11 cellular contexts compared by ENCODE assay signal in the genomic region with DNA sequence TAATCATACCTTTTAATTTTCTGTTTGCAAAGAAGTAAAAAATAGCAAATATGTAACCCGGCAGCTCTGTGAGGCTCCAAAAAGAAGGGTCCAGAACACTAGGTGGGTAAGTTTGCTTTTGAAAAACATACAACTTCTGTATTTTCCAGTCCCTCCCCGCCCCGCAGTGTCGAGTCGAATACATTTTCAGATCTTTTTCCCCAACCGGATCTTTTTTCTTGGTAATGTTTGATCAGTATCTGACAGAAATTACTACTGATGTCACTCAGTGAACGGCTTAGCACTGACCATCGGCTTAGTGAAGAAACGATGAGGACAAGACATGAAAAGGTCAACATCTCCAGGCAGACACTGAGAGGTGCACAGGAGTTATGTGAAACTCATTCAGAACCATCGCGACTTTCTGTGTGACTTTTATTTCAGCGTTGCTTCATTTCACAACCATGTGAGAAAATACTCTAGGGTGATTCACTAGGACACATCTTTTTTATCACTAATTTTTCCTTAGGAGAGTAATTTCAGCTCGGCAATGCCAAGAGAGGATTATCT. TPM values are rescaled to one million over a fixed set of nuclear protein-coding genes. Genes with fewer than 3 reads are reported as not detected.
DNase-seq lines count a peak whose midpoint lies in the region; ATAC-seq and TF ChIP-seq lines count a peak whose summit lies in the region.
"Had no signal": no experiment of that assay in that cellular context is flagged by ENCODE, and none has a peak within 500 bp of the region (broad histone marks: within the 10 kb centered on the region; RNA-seq: fewer than 3 reads in every experiment).

No MANE protein-coding gene starts in this region.

- no CpG with 5 or more reads among the region's 13 CpGs for WGBS in mesendoderm (ENCODE audit: extremely low coverage, insufficient coverage, low lambda C conversion rate)

- no peaks in the 10 kb centered on the region for H3K36me3 ChIP-seq in mesendoderm (ENCODE audit: control insufficient read depth, insufficient read depth, low read length)
- no peaks in the 10 kb centered on the region for H3K36me3 ChIP-seq in thoracic aorta

- H2BK15ac ChIP-seq in mesendoderm (replicated peaks; ENCODE audit: low read depth): no peak overlapping the region

- H3K27me3 ChIP-seq in mesendoderm (ENCODE audit: insufficient read depth, low read length, poor library complexity) (peaks cover 23% of the 10 kb centered on the region), thoracic aorta (replicated peaks; ENCODE audit: insufficient read depth) (peaks cover 43% of the 10 kb centered on the region)

- ATAC-seq in thoracic aorta (ENCODE audit: insufficient number of reproducible peaks, low FRiP score, low read depth): no peak
- no peak for ATAC-seq in HG02571 (IDR thresholded peaks at IDR 0.05; ENCODE audit: unreplicated experiment)
- no peak for ATAC-seq in GM21717 (IDR thresholded peaks at IDR 0.05; ENCODE audit: unreplicated experiment)
- ATAC-seq: GM12878 had no signal

- H3K9me3 ChIP-seq in thoracic aorta: no peaks in the 10 kb centered on the region

- no peak overlapping the region for H4K8ac ChIP-seq in mesendoderm (ENCODE audit: low read depth, low read length)

- peak overlapping the region; percentile 78 for H3K4me2 ChIP-seq in mesendoderm (ENCODE audit: low read length)

- no peak overlapping the region for H3K4ac ChIP-seq in mesendoderm (ENCODE audit: low read depth, low read length)

- TF ChIP-seq CTCF in HFF-Myc (IDR thresholded peaks at IDR 0.05; ENCODE audit: low read depth, low read length, missing control alignments): no peak
- TF ChIP-seq CTCF in chondrocyte (IDR thresholded peaks at IDR 0.05): no peak
- TF ChIP-seq CTCF in thoracic aorta (IDR thresholded peaks at IDR 0.05): no peak

- H3K79me1 ChIP-seq in mesendoderm (ENCODE audit: low read length): no peaks in the 10 kb centered on the region

- no peak overlapping the region for H4K5ac ChIP-seq in mesendoderm (ENCODE audit: low read length)

- H3K23ac ChIP-seq in mesendoderm (ENCODE audit: low read length): no peak overlapping the region

- peak overlapping the region; percentile 33 for H3K4me3 Mint-ChIP-seq in chondrocyte (ENCODE audit: unreplicated experiment)
- H3K4me3 Mint-ChIP-seq: activated CD4-positive, alpha-beta memory T cell treated with anti-CD3 and anti-CD28 coated beads, Interleukin-2, amount 10 ng/mL, durations not matched to agents 7 days and 5 days had no signal

- no peaks in the 10 kb centered on the region for H3K9me3 Mint-ChIP-seq in chondrocyte (ENCODE audit: low read depth)
- H3K9me3 Mint-ChIP-seq: activated CD4-positive, alpha-beta memory T cell treated with anti-CD3 and anti-CD28 coated beads, Interleukin-2, amount 10 ng/mL, durations not matched to agents 7 days and 5 days had no signal

- H2AK5ac ChIP-seq in mesendoderm (ENCODE audit: low read length): no peak overlapping the region

- H3K79me2 ChIP-seq in mesendoderm (ENCODE audit: control insufficient read depth, insufficient read depth, low read length): no peaks in the 10 kb centered on the region

- no peak overlapping the region for H2BK5ac ChIP-seq in mesendoderm (ENCODE audit: low read length)

- H3K27ac Mint-ChIP-seq in chondrocyte (ENCODE audit: unreplicated experiment): no peak overlapping the region
- H3K27ac Mint-ChIP-seq: activated CD4-positive, alpha-beta memory T cell treated with anti-CD3 and anti-CD28 coated beads, Interleukin-2, amount 10 ng/mL, durations not matched to agents 7 days and 5 days had no signal

- DNase-seq in HFF-Myc (ENCODE audit: extremely low read depth, low read depth): no peak
- no peak for DNase-seq in chondrocyte (ENCODE audit: low spot score)
- DNase-seq in mesendoderm: peak; percentile 48
- no peak for DNase-seq in thoracic aorta (ENCODE audit: low spot score)
- DNase-seq in SKM-1 (lab: John Stamatoyannopoulos, UW; ENCODE audit: unreplicated experiment): no peak
- DNase-seq: activated CD4-positive, alpha-beta memory T cell treated with anti-CD3 and anti-CD28 coated beads, Interleukin-2, amount 10 ng/mL, durations not matched to agents 7 days and 5 days; activated naive CD4-positive, alpha-beta T cell treated with anti-CD3 and anti-CD28 coated beads, Interleukin-2, amount 50 U/mL, for 16 hours had no signal

- peaks cover 40% of the 10 kb centered on the region for H3K27me3 Mint-ChIP-seq in chondrocyte (ENCODE audit: low read depth)

- no peak overlapping the region for H2BK120ac ChIP-seq in mesendoderm (ENCODE audit: low read depth, low read length)

- H3K56ac ChIP-seq in mesendoderm (ENCODE audit: low read length): peak overlapping the region; percentile 66

- H3K18ac ChIP-seq in mesendoderm (ENCODE audit: low read length): peak overlapping the region; percentile 97

- no peak overlapping the region for H3K9ac ChIP-seq in mesendoderm (ENCODE audit: low read length)

- H3K36me3 Mint-ChIP-seq in chondrocyte (ENCODE audit: low read depth): peaks cover 8% of the 10 kb centered on the region

- peak overlapping the region; percentile 53 for H3K4me3 ChIP-seq in HFF-Myc (replicated peaks; ENCODE audit: low read depth, low read length)
- H3K4me3 ChIP-seq in mesendoderm (ENCODE audit: low read length): no peak overlapping the region
- H3K4me3 ChIP-seq in thoracic aorta: peak overlapping the region; percentile 68

- H3K27ac ChIP-seq in mesendoderm (ENCODE audit: low read depth, low read length): no peak overlapping the region
- no peak overlapping the region for H3K27ac ChIP-seq in thoracic aorta

- peaks cover 7% of the 10 kb centered on the region for H3K4me1 Mint-ChIP-seq in chondrocyte (ENCODE audit: low read depth)

- peaks cover 9% of the 10 kb centered on the region for H3K4me1 ChIP-seq in mesendoderm (ENCODE audit: control insufficient read depth, low read depth, low read length)
- H3K4me1 ChIP-seq in thoracic aorta (ENCODE audit: control insufficient read depth in 1 of 2, low read depth in 2 of 2): peaks cover 13 to 24% of the 10 kb centered on the region in 2 donors

RNA-seq across cellular contexts. Expression of gene ISL2, which starts 11.0 kb away (rescaled TPM):
- total RNA-seq in chondrocyte: not detected in 3 replicates
- polyA plus RNA-seq in mesendoderm (2013, experiment 1 of 2): 0.49 TPM
- 0.41 TPM for polyA plus RNA-seq in mesendoderm (2013, experiment 2 of 2)
- total RNA-seq in thoracic aorta: not detected
- total RNA-seq: frontal cortex had no signal

RNA-seq across cellular contexts. Expression of gene ETFA, which starts 36.3 kb away (rescaled TPM):
- total RNA-seq in chondrocyte (111 to 120 TPM (median 117 TPM) in 3 replicates), thoracic aorta (10 to 100 TPM; 56.9 to 57.1 TPM)
- polyA plus RNA-seq in mesendoderm (2013, experiment 1 of 2): 46.7 TPM
- 47.7 TPM for polyA plus RNA-seq in mesendoderm (2013, experiment 2 of 2)
